In genomic region chr17:80639658-80640057, GRCh38 we compare ENCODE assay signal across 29 cellular contexts.
"Had no signal": no experiment of that assay in that cellular context is flagged by ENCODE, and none has a peak within 500 bp of the region (broad histone marks: within the 10 kb centered on the region; RNA-seq: fewer than 3 reads in every experiment).

No MANE protein-coding gene starts in this region.

- H3K27ac ChIP-seq: cardiac muscle cell, coronary artery, dorsolateral prefrontal cortex, left ventricle myocardium inferior, neural progenitor cell, parathyroid adenoma, psoas muscle, sigmoid colon, stomach, thyroid gland, upper lobe of left lung had no signal

- H3K27me3 Mint-ChIP-seq: activated CD8-positive, alpha-beta memory T cell treated with anti-CD3 and anti-CD28 coated beads, Interleukin-2, amount 10 ng/mL, durations not matched to agents 7 days and 5 days; activated naive CD4-positive, alpha-beta T cell treated with anti-CD3 and anti-CD28 coated beads, Interleukin-2, amount 10 ng/mL, durations not matched to agents 7 days and 5 days; brain; stimulated activated naive B cell treated with anti-CD40 and anti-IgM and Interleukin-4, amounts not matched to agents 10 μg/mL and 1 μg/mL and 100 μg/mL, for 72 hours had no signal

- H2AFZ ChIP-seq: neural progenitor cell, parathyroid adenoma had no signal

- H3K27me3 ChIP-seq: cardiac muscle cell, dorsolateral prefrontal cortex, neural progenitor cell, sigmoid colon, stomach, thyroid gland, upper lobe of left lung had no signal

- H3K9me3 ChIP-seq: left ventricle myocardium inferior, psoas muscle, sigmoid colon, stomach, thyroid gland, upper lobe of left lung had no signal

- H3K4me3 ChIP-seq: cardiac muscle cell, coronary artery, dorsolateral prefrontal cortex, left ventricle myocardium inferior, lung, neural progenitor cell, psoas muscle, sigmoid colon, stomach, thyroid gland, upper lobe of left lung had no signal

- DNase-seq: activated CD8-positive, alpha-beta memory T cell treated with anti-CD3 and anti-CD28 coated beads, Interleukin-2, amount 10 ng/mL, durations not matched to agents 7 days and 5 days; activated CD8-positive, alpha-beta T cell treated with anti-CD3 and anti-CD28 coated beads, Interleukin-2, amount 10 ng/mL, durations not matched to agents 7 days and 5 days; activated gamma-delta T cell; activated naive CD4-positive, alpha-beta T cell treated with anti-CD3 and anti-CD28 coated beads, Interleukin-2, amount 10 ng/mL, durations not matched to agents 7 days and 5 days; anterior cingulate cortex; dorsolateral prefrontal cortex; effector memory CD4-positive, alpha-beta T cell; left ventricle myocardium inferior; mesendoderm; natural killer cell; occipital lobe; sigmoid colon; small intestine; stimulated activated CD4-positive, alpha-beta T cell treated with anti-CD3 and anti-CD28 coated beads, Interleukin-1b, Interleukin-23, amount 100 ng/mL, for 48 hours; stimulated activated CD4-positive, alpha-beta T cell treated with anti-CD3 and anti-CD28 coated beads, Interleukin-4, amount 100 ng/mL, for 4 hours; stimulated activated CD8-positive, alpha-beta memory T cell treated with anti-CD3 and anti-CD28 coated beads, Interleukin-4, amount 100 ng/mL, for 48 hours; stimulated activated naive B cell treated with anti-CD40 and anti-IgM and Interleukin-4, amounts not matched to agents 10 μg/mL and 1 μg/mL and 100 μg/mL, for 72 hours; stomach; T-helper 2 cell; thyroid gland; upper lobe of left lung had no signal

- H3K4me2 ChIP-seq: neural progenitor cell had no signal

- H3K27ac Mint-ChIP-seq: activated CD8-positive, alpha-beta memory T cell treated with anti-CD3 and anti-CD28 coated beads, Interleukin-2, amount 10 ng/mL, durations not matched to agents 7 days and 5 days; activated CD8-positive, alpha-beta T cell treated with anti-CD3 and anti-CD28 coated beads, Interleukin-2, amount 10 ng/mL, durations not matched to agents 7 days and 5 days; activated naive CD4-positive, alpha-beta T cell treated with anti-CD3 and anti-CD28 coated beads, Interleukin-2, amount 10 ng/mL, durations not matched to agents 7 days and 5 days; neural progenitor cell had no signal

- H3K4me1 ChIP-seq: left ventricle myocardium inferior, neural progenitor cell, parathyroid adenoma, psoas muscle, stomach, thyroid gland, upper lobe of left lung had no signal

- H3K36me3 Mint-ChIP-seq: natural killer cell had no signal

- H3K9me3 Mint-ChIP-seq: natural killer cell; neural progenitor cell; stimulated activated naive B cell treated with anti-CD40 and anti-IgM and Interleukin-4, amounts not matched to agents 10 μg/mL and 1 μg/mL and 100 μg/mL, for 72 hours had no signal

- H3K36me3 ChIP-seq: cardiac muscle cell, neural progenitor cell, thyroid gland, upper lobe of left lung had no signal

- FAIRE-seq: frontal cortex, small intestine had no signal

- H3K4me3 Mint-ChIP-seq: activated CD8-positive, alpha-beta memory T cell treated with anti-CD3 and anti-CD28 coated beads, Interleukin-2, amount 10 ng/mL, durations not matched to agents 7 days and 5 days; activated CD8-positive, alpha-beta T cell treated with anti-CD3 and anti-CD28 coated beads, Interleukin-2, amount 10 ng/mL, durations not matched to agents 7 days and 5 days; activated naive CD4-positive, alpha-beta T cell treated with anti-CD3 and anti-CD28 coated beads, Interleukin-2, amount 10 ng/mL, durations not matched to agents 7 days and 5 days; brain; natural killer cell; neural progenitor cell; stimulated activated naive B cell treated with anti-CD40 and anti-IgM and Interleukin-4, amounts not matched to agents 10 μg/mL and 1 μg/mL and 100 μg/mL, for 72 hours had no signal

- ATAC-seq: activated CD8-positive, alpha-beta memory T cell treated with anti-CD3 and anti-CD28 coated beads, Interleukin-2, amount 10 ng/mL, durations not matched to agents 7 days and 5 days; activated CD8-positive, alpha-beta T cell treated with anti-CD3 and anti-CD28 coated beads, Interleukin-2, amount 10 ng/mL, durations not matched to agents 7 days and 5 days; psoas muscle; stimulated activated naive B cell treated with anti-CD40 and anti-IgM and Interleukin-4, amounts not matched to agents 10 μg/mL and 1 μg/mL and 100 μg/mL, for 72 hours had no signal

- H3K9ac ChIP-seq: neural progenitor cell, parathyroid adenoma had no signal
